8 cellular contexts compared by ENCODE assay signal in genomic region chr12:131896811-131897270, GRCh38. TPM values are rescaled to one million over a fixed set of nuclear protein-coding genes. Genes with fewer than 3 reads are reported as not detected.
DNase-seq lines count a peak whose midpoint lies in the region; ATAC-seq and TF ChIP-seq lines count a peak whose summit lies in the region.

No MANE protein-coding gene starts in this region.

- DNase-seq in inferior parietal cortex (ENCODE audit: extremely low spot score) (peak; percentile 77), stomach (no peak), GOT3 (lab: John Stamatoyannopoulos, UW) (no peak), MV-4-11 (lab: John Stamatoyannopoulos, UW) (no peak)

- no peak for TF ChIP-seq POLR2A in stomach (IDR thresholded peaks at IDR 0.05)

- intact Hi-C loops in stomach (cut with DNase I; ENCODE audit: low total_unique reads) = no loop called here

- no peaks in the 10 kb centered on the region for H3K9me3 ChIP-seq in HUES64 (ENCODE audit: insufficient read depth, low read depth, low read length)
- H3K9me3 ChIP-seq in stomach = no peaks in the 10 kb centered on the region

- peak overlapping the region; percentile 72; the same call in 1 of the 2 replicates for H3K9ac ChIP-seq in HUES64 (ENCODE audit: low read depth, low read length)

- peaks cover 9% of the 10 kb centered on the region for H3K4me1 ChIP-seq in HUES64 (ENCODE audit: insufficient read depth, low read length)
- H3K4me1 ChIP-seq in stomach = peaks cover 38 to 74% (median 60%) of the 10 kb centered on the region in 4 donors

- H3K27ac ChIP-seq in HUES64 (ENCODE audit: low read depth, low read length) (peak overlapping the region; percentile 84; the same call in 1 of the 2 replicates), adipose tissue (ENCODE audit: low read depth, low read length) (peak overlapping the region; percentile 76), stomach (peak overlapping the region; percentile 92 to 100 (median 98))

- 88% methylated on average over 14 of the region's 14 CpGs for WGBS in HUES64
- WGBS in adipose tissue, 3 donors = 35 to 48% (median 36%) methylated on average over 14 of the region's 14 CpGs
- WGBS in stomach, 5 donors = 33 to 55% (median 43%) methylated on average over 9 to 14 of the region's 14 CpGs

- peaks cover 10% of the 10 kb centered on the region for H3K36me3 ChIP-seq in HUES64 (ENCODE audit: insufficient read depth, low read length)
- peaks cover 0 to 27% (median 22%) of the 10 kb centered on the region in 4 donors for H3K36me3 ChIP-seq in stomach

- TF ChIP-seq EP300 in stomach (IDR thresholded peaks at IDR 0.05) = no peak

- ATAC-seq in HG03025 (IDR thresholded peaks at IDR 0.05; ENCODE audit: low FRiP score, unreplicated experiment) (no peak), HG03571 (IDR thresholded peaks at IDR 0.05; ENCODE audit: unreplicated experiment) (no peak)

- H3K4me3 ChIP-seq in HUES64 (ENCODE audit: low read length) (no peak overlapping the region), stomach (peak overlapping the region; percentile 69 to 79 (median 78))

- TF ChIP-seq CTCF in stomach (IDR thresholded peaks at IDR 0.05) = no peak

- no peaks in the 10 kb centered on the region for H3K27me3 ChIP-seq in HUES64 (ENCODE audit: insufficient read depth, low read length)
- H3K27me3 ChIP-seq in stomach = no peaks in the 10 kb centered on the region

RNA-seq across cellular contexts. Expression of gene ULK1, which starts 2.4 kb away (rescaled TPM):
- polyA plus RNA-seq in HUES64 (2013, experiment 1 of 2) = 23.2 TPM
- polyA plus RNA-seq in HUES64 (2013, experiment 2 of 2) = 27.8 TPM
- polyA plus RNA-seq in adipose tissue (10 to 100 TPM; 13.7 to 47.1 (median 26.2) TPM), stomach (10 to 100 TPM; 10.2 to 16.9 (median 15.5) TPM)
- total RNA-seq in stomach = 10 to 100 TPM; 14.3 to 45.1 (median 23.3) TPM

RNA-seq across cellular contexts. Expression of gene PUS1, which starts 32.2 kb away (rescaled TPM):
- 53.9 TPM for polyA plus RNA-seq in HUES64 (2013, experiment 1 of 2)
- polyA plus RNA-seq in HUES64 (2013, experiment 2 of 2) = 37.2 TPM
- 10 to 100 TPM; 13.6 to 37.0 (median 16.6) TPM for polyA plus RNA-seq in adipose tissue
- 10 to 100 TPM in 3 of 5 donors, 1 to 10 TPM in 2; 3.1 to 13.9 (median 12.3) TPM for total RNA-seq in stomach
- 10 to 100 TPM; 12.6 to 26.3 (median 12.8) TPM for polyA plus RNA-seq in stomach

RNA-seq across cellular contexts. Expression of gene EP400, which starts 52.9 kb away (rescaled TPM):
- polyA plus RNA-seq in HUES64 (2013, experiment 1 of 2) = 24.5 TPM
- 27.7 TPM for polyA plus RNA-seq in HUES64 (2013, experiment 2 of 2)
- polyA plus RNA-seq in adipose tissue (10 to 100 TPM in 2 of 3 donors, 1 to 10 TPM in 1; 6.1 to 14.3 (median 11.0) TPM), stomach (10 to 100 TPM in 1 of 3 donors, 1 to 10 TPM in 2; 5.2 to 12.0 (median 6.4) TPM)
- total RNA-seq in stomach = 10 to 100 TPM; 21.3 to 39.8 (median 24.5) TPM
